ENCODE assay signal across 9 cellular contexts in the genomic region with DNA sequence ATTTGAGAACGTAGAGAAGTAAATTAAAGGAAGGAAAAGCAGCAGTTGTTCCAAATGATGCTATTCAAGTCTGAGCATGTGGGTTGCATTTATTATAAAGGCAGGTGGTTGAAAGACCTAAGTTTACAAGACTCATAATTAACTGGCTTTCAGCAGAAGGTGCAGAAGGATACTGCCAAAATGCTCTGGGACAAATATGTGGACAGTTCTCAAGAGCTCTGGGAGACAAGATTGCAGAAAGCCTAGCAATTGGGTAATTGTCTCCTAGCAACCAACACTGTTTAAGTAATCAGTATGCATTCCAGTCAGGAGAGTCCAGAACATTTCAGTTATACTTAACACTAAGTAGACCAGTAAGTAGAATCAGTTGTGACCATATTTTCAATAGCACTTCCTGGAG.
DNase-seq lines count a peak whose midpoint lies in the region; ATAC-seq and TF ChIP-seq lines count a peak whose summit lies in the region.
"Had no signal": no experiment of that assay in that cellular context is flagged by ENCODE, and none has a peak within 500 bp of the region (broad histone marks: within the 10 kb centered on the region; RNA-seq: fewer than 3 reads in every experiment).

No MANE protein-coding gene starts in this region.

- CTCF ChIA-PET in RWPE1 (lab: Yijun Ruan, JAX), result no interaction called here

- H3K4me3 ChIP-seq in rectal smooth muscle tissue (ENCODE audit: low read length), result peak overlapping the region; percentile 1

- H3K27ac ChIP-seq in RWPE1, result no peak overlapping the region
- H3K27ac ChIP-seq in rectal smooth muscle tissue (ENCODE audit: low read depth, low read length), result peak overlapping the region; percentile 85

- H3K4me1 ChIP-seq in rectal smooth muscle tissue (ENCODE audit: control insufficient read depth, insufficient read depth, low read length), result peaks cover 45% of the 10 kb centered on the region

- TF ChIP-seq CTCF in RWPE1 (conservative IDR thresholded peaks at IDR 0.05; ENCODE audit: low read depth), result no peak

- H3K9ac ChIP-seq in rectal smooth muscle tissue (ENCODE audit: low read length), result no peak overlapping the region

- DNase-seq in ELR (ENCODE audit: low read depth) (peak; percentile 55), RWPE1 (ENCODE audit: low spot score) (peak; percentile 65), glomerular visceral epithelial cell (ENCODE audit: extremely low spot score) (peak; percentile 30), T1000 (lab: John Stamatoyannopoulos, UW) (no peak)
- DNase-seq in stimulated activated CD8-positive, alpha-beta memory T cell treated with anti-CD3 and anti-CD28 coated beads, Interleukin-4, amount 100 ng/mL, for 48 hours, result no peak
- DNase-seq: nephron progenitor cell had no signal

- H3K27me3 ChIP-seq in rectal smooth muscle tissue (ENCODE audit: control insufficient read depth, insufficient read depth, low read length), result no peaks in the 10 kb centered on the region

- H3K36me3 ChIP-seq in rectal smooth muscle tissue (ENCODE audit: control insufficient read depth, insufficient read depth, low read length), result peaks cover 4% of the 10 kb centered on the region

- POLR2A ChIA-PET in RWPE1 (lab: Yijun Ruan, JAX; ENCODE audit: low non-redundant PET), result no interaction called here

- ATAC-seq in GM18511 (IDR thresholded peaks at IDR 0.05; ENCODE audit: unreplicated experiment) (no peak), GM21825 (IDR thresholded peaks at IDR 0.05; ENCODE audit: unreplicated experiment) (no peak)

Comparison
In these comparisons a context has a peak if more than half of its experiments do, and no peak if none do; other contexts are left out.
1. DNase-seq: peak in ELR (single experiment), RWPE1 (single experiment) and glomerular visceral epithelial cell (single experiment); none in T1000 (single experiment) and stimulated activated CD8-positive, alpha-beta memory T cell treated with anti-CD3 and anti-CD28 coated beads, Interleukin-4, amount 100 ng/mL, for 48 hours (single experiment).